Comparison of ENCODE assay signal across 28 cellular contexts in the genomic region with DNA sequence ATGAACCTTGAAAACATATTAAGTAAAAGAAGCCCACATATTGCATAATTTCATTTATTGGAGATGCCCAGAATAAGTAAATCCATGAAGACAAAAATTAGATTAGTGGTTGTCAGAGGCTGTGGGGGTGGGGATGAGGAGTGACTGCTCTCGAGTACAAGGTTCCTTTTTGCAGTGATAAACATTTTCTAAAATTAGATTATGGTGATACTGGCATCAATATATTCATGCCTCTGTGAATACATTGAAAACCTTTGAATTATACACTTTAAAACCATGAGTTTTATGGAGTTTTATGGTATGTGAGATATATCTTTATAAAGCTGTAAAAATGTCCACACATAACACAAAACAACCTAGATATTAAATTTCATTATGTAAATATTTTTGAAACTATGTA.
"Had no signal": no experiment of that assay in that cellular context is flagged by ENCODE, and none has a peak within 500 bp of the region (broad histone marks: within the 10 kb centered on the region; RNA-seq: fewer than 3 reads in every experiment).

No MANE protein-coding gene starts in this region.

- H3K27me3 ChIP-seq: neutrophil, pancreas, right lobe of liver, sigmoid colon, stomach, thyroid gland, tibial nerve, upper lobe of left lung, vagina had no signal

- H3K4me3 ChIP-seq: pancreas, psoas muscle, right lobe of liver, sigmoid colon, stomach, thoracic aorta, thyroid gland, tibial nerve, upper lobe of left lung, vagina had no signal

- H3K36me3 ChIP-seq: neutrophil, pancreas, right lobe of liver, sigmoid colon, stomach, thoracic aorta, thyroid gland, tibial nerve, upper lobe of left lung, vagina had no signal

- H3K36me3 Mint-ChIP-seq: natural killer cell treated with Interleukin-12 subunit alpha and Interleukin-12 subunit beta and Interleukin-15 and Interleukin-18, amount 100 ng/mL, for 72 hours; stimulated activated effector memory CD8-positive, alpha-beta T cell treated with anti-CD3 and anti-CD28 coated beads, Interleukin-12 subunit alpha, Interleukin-12 subunit beta, amount 100 ng/mL, for 72 hours had no signal

- H3K27ac Mint-ChIP-seq: natural killer cell treated with Interleukin-12 subunit alpha and Interleukin-12 subunit beta and Interleukin-15 and Interleukin-18, amount 100 ng/mL, for 72 hours; nephron progenitor cell; progenitor cell of endocrine pancreas; stimulated activated effector memory CD8-positive, alpha-beta T cell treated with anti-CD3 and anti-CD28 coated beads, Interleukin-12 subunit alpha, Interleukin-12 subunit beta, amount 100 ng/mL, for 72 hours; stimulated activated naive B cell treated with anti-CD40 and anti-IgM and Interleukin-4, amounts not matched to agents 10 μg/mL and 1 μg/mL and 100 μg/mL, for 72 hours; stimulated activated naive CD8-positive, alpha-beta T cell treated with anti-CD3 and anti-CD28 coated beads, Interleukin-15, Interleukin-2, amounts not matched to agents 100 ng/mL and 50 ng/mL, for 24 hours had no signal

- H3K9me3 ChIP-seq: neutrophil, pancreas, psoas muscle, right lobe of liver, sigmoid colon, stomach, thoracic aorta, thyroid gland, tibial nerve, upper lobe of left lung, vagina had no signal

- H3K4me3 Mint-ChIP-seq: natural killer cell treated with Interleukin-12 subunit alpha and Interleukin-12 subunit beta and Interleukin-15 and Interleukin-18, amount 100 ng/mL, for 72 hours; nephron progenitor cell; neural crest cell; stimulated activated effector memory CD8-positive, alpha-beta T cell treated with anti-CD3 and anti-CD28 coated beads, Interleukin-12 subunit alpha, Interleukin-12 subunit beta, amount 100 ng/mL, for 72 hours; stimulated activated naive B cell treated with anti-CD40 and anti-IgM and Interleukin-4, amounts not matched to agents 10 μg/mL and 1 μg/mL and 100 μg/mL, for 72 hours; stimulated activated naive CD8-positive, alpha-beta T cell treated with anti-CD3 and anti-CD28 coated beads, Interleukin-15, Interleukin-2, amounts not matched to agents 100 ng/mL and 50 ng/mL, for 24 hours had no signal

- DNase-seq: nephron progenitor cell; nucleus accumbens; pancreas; posterior cingulate gyrus; psoas muscle; right cardiac atrium; right lobe of liver; sigmoid colon; small intestine; stimulated activated CD4-positive, alpha-beta T cell treated with anti-CD3 and anti-CD28 coated beads, Interleukin-15, amount 100 ng/mL, for 24 hours; stimulated activated CD4-positive, alpha-beta T cell treated with anti-CD3 and anti-CD28 coated beads, Interleukin-2, amount 100 ng/mL, for 24 hours; stimulated activated CD4-positive, alpha-beta T cell treated with anti-CD3 and anti-CD28 coated beads, Interleukin-2, amount 100 ng/mL, for 48 hours; stimulated activated CD4-positive, alpha-beta T cell treated with anti-CD3 and anti-CD28 coated beads, Interleukin-4, amount 100 ng/mL, for 24 hours; stimulated activated naive B cell treated with anti-CD40 and anti-IgM and Interleukin-4, amounts not matched to agents 10 μg/mL and 1 μg/mL and 100 μg/mL, for 72 hours; stimulated activated naive CD4-positive, alpha-beta T cell treated with Interleukin-2 at 50 U/mL for 16 hours; stomach; thyroid gland; trophoblast cell; upper lobe of left lung had no signal

- H3K27ac ChIP-seq: neutrophil, pancreas, psoas muscle, right lobe of liver, sigmoid colon, stomach, thoracic aorta, thyroid gland, tibial nerve, upper lobe of left lung, vagina had no signal

- H3K9me3 Mint-ChIP-seq: natural killer cell treated with Interleukin-12 subunit alpha and Interleukin-12 subunit beta and Interleukin-15 and Interleukin-18, amount 100 ng/mL, for 72 hours; nephron progenitor cell; stimulated activated effector memory CD8-positive, alpha-beta T cell treated with anti-CD3 and anti-CD28 coated beads, Interleukin-12 subunit alpha, Interleukin-12 subunit beta, amount 100 ng/mL, for 72 hours had no signal

- ATAC-seq: natural killer cell treated with Interleukin-12 subunit alpha and Interleukin-12 subunit beta and Interleukin-15 and Interleukin-18, amount 100 ng/mL, for 72 hours; pancreas; psoas muscle; right cardiac atrium; right lobe of liver; stimulated activated effector memory CD8-positive, alpha-beta T cell treated with anti-CD3 and anti-CD28 coated beads, Interleukin-12 subunit alpha, Interleukin-12 subunit beta, amount 100 ng/mL, for 72 hours; stimulated activated naive B cell treated with anti-CD40 and anti-IgM and Interleukin-4, amounts not matched to agents 10 μg/mL and 1 μg/mL and 100 μg/mL, for 72 hours had no signal

- H3K4me1 Mint-ChIP-seq: nephron progenitor cell; stimulated activated effector memory CD8-positive, alpha-beta T cell treated with anti-CD3 and anti-CD28 coated beads, Interleukin-12 subunit alpha, Interleukin-12 subunit beta, amount 100 ng/mL, for 72 hours; stimulated activated naive B cell treated with anti-CD40 and anti-IgM and Interleukin-4, amounts not matched to agents 10 μg/mL and 1 μg/mL and 100 μg/mL, for 72 hours had no signal

- H3K4me1 ChIP-seq: psoas muscle, right lobe of liver, sigmoid colon, thyroid gland, tibial nerve, upper lobe of left lung, vagina had no signal

- H3K27me3 Mint-ChIP-seq: progenitor cell of endocrine pancreas; stimulated activated naive CD8-positive, alpha-beta T cell treated with anti-CD3 and anti-CD28 coated beads, Interleukin-15, Interleukin-2, amounts not matched to agents 100 ng/mL and 50 ng/mL, for 24 hours had no signal
